ENCODE assay signal across 19 cellular contexts in genomic region chr9:7394007-7394774, GRCh38.
DNase-seq lines count a peak whose midpoint lies in the region; ATAC-seq and TF ChIP-seq lines count a peak whose summit lies in the region.
"Had no signal": no experiment of that assay in that cellular context is flagged by ENCODE, and none has a peak within 500 bp of the region (broad histone marks: within the 10 kb centered on the region; RNA-seq: fewer than 3 reads in every experiment).

No MANE protein-coding gene starts in this region.

- no peaks in the 10 kb centered on the region for H3K9me3 ChIP-seq in iPS-15b (ENCODE audit: control insufficient read depth, insufficient read depth, low read length)
- no peaks in the 10 kb centered on the region for H3K9me3 ChIP-seq in smooth muscle cell (replicated peaks; ENCODE audit: low read depth)
- H3K9me3 ChIP-seq: BE2C, gastrocnemius medialis had no signal

- no peak overlapping the region for H3K27ac Mint-ChIP-seq in WTC11
- no peak overlapping the region for H3K27ac Mint-ChIP-seq in activated CD4-positive, alpha-beta memory T cell treated with anti-CD3 and anti-CD28 coated beads for 36 hours
- H3K27ac Mint-ChIP-seq in glutamatergic neuron (ENCODE audit: unreplicated experiment) = no peak overlapping the region
- H3K27ac Mint-ChIP-seq in stimulated activated effector memory CD8-positive, alpha-beta T cell treated with anti-CD3 and anti-CD28 coated beads, Interleukin-12 subunit alpha, Interleukin-12 subunit beta, amount 100 ng/mL, for 72 hours = no peak overlapping the region
- H3K27ac Mint-ChIP-seq: activated CD8-positive, alpha-beta memory T cell treated with anti-CD3 and anti-CD28 coated beads, Interleukin-2, amount 10 ng/mL, durations not matched to agents 7 days and 5 days; immature natural killer cell; stimulated activated naive CD8-positive, alpha-beta T cell treated with anti-CD3 and anti-CD28 coated beads, Interleukin-15, amount 100 ng/mL, for 72 hours had no signal

- no peaks in the 10 kb centered on the region for H3F3A ChIP-seq in smooth muscle cell (ENCODE audit: low read depth)

- H3K4me1 Mint-ChIP-seq in WTC11 = peaks cover 7% of the 10 kb centered on the region
- H3K4me1 Mint-ChIP-seq in activated CD4-positive, alpha-beta memory T cell treated with anti-CD3 and anti-CD28 coated beads for 36 hours (ENCODE audit: low read depth) = no peaks in the 10 kb centered on the region
- H3K4me1 Mint-ChIP-seq in glutamatergic neuron (ENCODE audit: low read depth, unreplicated experiment) = peaks cover 6% of the 10 kb centered on the region
- H3K4me1 Mint-ChIP-seq in stimulated activated effector memory CD8-positive, alpha-beta T cell treated with anti-CD3 and anti-CD28 coated beads, Interleukin-12 subunit alpha, Interleukin-12 subunit beta, amount 100 ng/mL, for 72 hours = no peaks in the 10 kb centered on the region
- H3K4me1 Mint-ChIP-seq: activated CD8-positive, alpha-beta memory T cell treated with anti-CD3 and anti-CD28 coated beads, Interleukin-2, amount 10 ng/mL, durations not matched to agents 7 days and 5 days; immature natural killer cell; stimulated activated naive CD8-positive, alpha-beta T cell treated with anti-CD3 and anti-CD28 coated beads, Interleukin-15, amount 100 ng/mL, for 72 hours had no signal

- POLR2A ChIA-PET in WTC11 (lab: Charles Lee) = interaction anchor here (0.6 kb wide), 1 partner anchor 748 kb away, joined by 4 read pairs; no protein-coding TSS in a partner anchor
- POLR2A ChIA-PET in activated CD4-positive, alpha-beta memory T cell treated with anti-CD3 and anti-CD28 coated beads for 36 hours (lab: Charles Lee) = no interaction called here

- H3K4me2 ChIP-seq in smooth muscle cell = no peak overlapping the region

- H3K9me3 Mint-ChIP-seq in WTC11 (no peaks in the 10 kb centered on the region), glutamatergic neuron (ENCODE audit: unreplicated experiment) (no peaks in the 10 kb centered on the region)
- H3K9me3 Mint-ChIP-seq in activated CD4-positive, alpha-beta memory T cell treated with anti-CD3 and anti-CD28 coated beads for 36 hours = no peaks in the 10 kb centered on the region
- no peaks in the 10 kb centered on the region for H3K9me3 Mint-ChIP-seq in stimulated activated effector memory CD8-positive, alpha-beta T cell treated with anti-CD3 and anti-CD28 coated beads, Interleukin-12 subunit alpha, Interleukin-12 subunit beta, amount 100 ng/mL, for 72 hours
- H3K9me3 Mint-ChIP-seq: immature natural killer cell; stimulated activated naive CD8-positive, alpha-beta T cell treated with anti-CD3 and anti-CD28 coated beads, Interleukin-15, amount 100 ng/mL, for 72 hours had no signal

- H3K9ac ChIP-seq in iPS-15b (ENCODE audit: low read depth, low read length) (peak overlapping the region; percentile 16), smooth muscle cell (ENCODE audit: low read depth) (no peak overlapping the region)

- CTCF ChIA-PET in WTC11 (lab: Charles Lee) = interaction anchor here (0.6 to 2.2 kb wide), 9 partner anchors 8 to 469 kb away, joined by 3 to 22 read pairs (median 3); no protein-coding TSS in a partner anchor
- CTCF ChIA-PET in activated CD4-positive, alpha-beta memory T cell treated with anti-CD3 and anti-CD28 coated beads for 36 hours (lab: Charles Lee) = no interaction called here

- no peak overlapping the region for H2AFZ ChIP-seq in smooth muscle cell (ENCODE audit: low read depth)

- H3K4me3 Mint-ChIP-seq in WTC11 (no peak overlapping the region), glutamatergic neuron (ENCODE audit: unreplicated experiment) (no peak overlapping the region)
- no peak overlapping the region for H3K4me3 Mint-ChIP-seq in activated CD4-positive, alpha-beta memory T cell treated with anti-CD3 and anti-CD28 coated beads for 36 hours
- H3K4me3 Mint-ChIP-seq in stimulated activated effector memory CD8-positive, alpha-beta T cell treated with anti-CD3 and anti-CD28 coated beads, Interleukin-12 subunit alpha, Interleukin-12 subunit beta, amount 100 ng/mL, for 72 hours = no peak overlapping the region
- H3K4me3 Mint-ChIP-seq: activated CD8-positive, alpha-beta memory T cell treated with anti-CD3 and anti-CD28 coated beads, Interleukin-2, amount 10 ng/mL, durations not matched to agents 7 days and 5 days; immature natural killer cell; stimulated activated naive CD8-positive, alpha-beta T cell treated with anti-CD3 and anti-CD28 coated beads, Interleukin-15, amount 100 ng/mL, for 72 hours had no signal

- H3K27ac ChIP-seq in smooth muscle cell (ENCODE audit: low read depth) = no peak overlapping the region
- H3K27ac ChIP-seq: cardiac muscle cell, gastrocnemius medialis had no signal

- H3K4me1 ChIP-seq in iPS-15b (ENCODE audit: control insufficient read depth, insufficient read depth, low read length) (no peaks in the 10 kb centered on the region), smooth muscle cell (ENCODE audit: low read depth) (no peaks in the 10 kb centered on the region)
- H3K4me1 ChIP-seq: BE2C, gastrocnemius medialis had no signal

- WGBS in smooth muscle cell (ENCODE audit: low lambda C conversion rate) = 61% methylated on average over 8 of the region's 8 CpGs

- H3K36me3 ChIP-seq in iPS-15b (ENCODE audit: control insufficient read depth, insufficient read depth, low read length) = no peaks in the 10 kb centered on the region
- no peaks in the 10 kb centered on the region for H3K36me3 ChIP-seq in smooth muscle cell (ENCODE audit: low read depth)
- H3K36me3 ChIP-seq: BE2C, cardiac muscle cell, gastrocnemius medialis had no signal

- intact Hi-C loops in activated CD4-positive, alpha-beta memory T cell treated with anti-CD3 and anti-CD28 coated beads for 36 hours (cut with micrococcal nuclease) = no loop called here

- H3K27me3 ChIP-seq in iPS-15b (ENCODE audit: control insufficient read depth, insufficient read depth, low read length) = no peaks in the 10 kb centered on the region
- no peaks in the 10 kb centered on the region for H3K27me3 ChIP-seq in smooth muscle cell (ENCODE audit: low read depth)
- H3K27me3 ChIP-seq: BE2C, cardiac muscle cell, gastrocnemius medialis had no signal

- DNase-seq in NCI-H1436 (lab: John Stamatoyannopoulos, UW) = peak; percentile 64
- DNase-seq in NCI-H1436 treated with DMSO at 0.1 percent for 48 hours (lab: John Stamatoyannopoulos, UW) = no peak
- DNase-seq in WTC11 (ENCODE audit: low spot score) = peak; percentile 18
- no peak for DNase-seq in smooth muscle cell (lab: John Stamatoyannopoulos, UW; ENCODE audit: unreplicated experiment)
- no peak for DNase-seq in activated CD4-positive, alpha-beta memory T cell treated with anti-CD3 and anti-CD28 coated beads for 36 hours
- DNase-seq in glutamatergic neuron = no peak
- DNase-seq in stimulated activated effector memory CD8-positive, alpha-beta T cell treated with anti-CD3 and anti-CD28 coated beads, Interleukin-12 subunit alpha, Interleukin-12 subunit beta, amount 100 ng/mL, for 72 hours (ENCODE audit: low spot score in 2 of 2) = no peak
- DNase-seq: activated CD4-positive, alpha-beta T cell treated with anti-CD3 and anti-CD28 coated beads for 4 hours; activated CD8-positive, alpha-beta memory T cell treated with anti-CD3 and anti-CD28 coated beads, Interleukin-2, amount 10 ng/mL, durations not matched to agents 7 days and 5 days; BE2C; dermis blood vessel endothelial cell; erythroblast; gastrocnemius medialis; immature natural killer cell; IMR-90; NCI-H446 treated with DMSO at 0.1 percent for 48 hours; stimulated activated naive CD8-positive, alpha-beta T cell treated with anti-CD3 and anti-CD28 coated beads, Interleukin-15, amount 100 ng/mL, for 72 hours had no signal

- H3K4me3 ChIP-seq in iPS-15b (ENCODE audit: low read depth, low read length) (no peak overlapping the region), smooth muscle cell (no peak overlapping the region)
- H3K4me3 ChIP-seq: cardiac muscle cell, gastrocnemius medialis had no signal

- ATAC-seq in WTC11 = peak; percentile 98
- ATAC-seq in stimulated activated effector memory CD8-positive, alpha-beta T cell treated with anti-CD3 and anti-CD28 coated beads, Interleukin-12 subunit alpha, Interleukin-12 subunit beta, amount 100 ng/mL, for 72 hours = no peak
- ATAC-seq: activated CD8-positive, alpha-beta memory T cell treated with anti-CD3 and anti-CD28 coated beads, Interleukin-2, amount 10 ng/mL, durations not matched to agents 7 days and 5 days; gastrocnemius medialis; stimulated activated naive CD8-positive, alpha-beta T cell treated with anti-CD3 and anti-CD28 coated beads, Interleukin-15, amount 100 ng/mL, for 72 hours had no signal

- H3K27me3 Mint-ChIP-seq in WTC11 (ENCODE audit: low read depth) = no peaks in the 10 kb centered on the region
- peaks cover 4% of the 10 kb centered on the region for H3K27me3 Mint-ChIP-seq in activated CD4-positive, alpha-beta memory T cell treated with anti-CD3 and anti-CD28 coated beads for 36 hours
- no peaks in the 10 kb centered on the region for H3K27me3 Mint-ChIP-seq in glutamatergic neuron (ENCODE audit: unreplicated experiment)

- H3K36me3 Mint-ChIP-seq in WTC11 (no peaks in the 10 kb centered on the region), glutamatergic neuron (ENCODE audit: unreplicated experiment) (no peaks in the 10 kb centered on the region)
- H3K36me3 Mint-ChIP-seq in activated CD4-positive, alpha-beta memory T cell treated with anti-CD3 and anti-CD28 coated beads for 36 hours = no peaks in the 10 kb centered on the region
- H3K36me3 Mint-ChIP-seq in stimulated activated effector memory CD8-positive, alpha-beta T cell treated with anti-CD3 and anti-CD28 coated beads, Interleukin-12 subunit alpha, Interleukin-12 subunit beta, amount 100 ng/mL, for 72 hours = no peaks in the 10 kb centered on the region
- H3K36me3 Mint-ChIP-seq: activated CD8-positive, alpha-beta memory T cell treated with anti-CD3 and anti-CD28 coated beads, Interleukin-2, amount 10 ng/mL, durations not matched to agents 7 days and 5 days; immature natural killer cell had no signal

- no peaks in the 10 kb centered on the region for H3K79me2 ChIP-seq in smooth muscle cell (ENCODE audit: low read depth)

- H4K20me1 ChIP-seq in smooth muscle cell (ENCODE audit: low read depth) = no peaks in the 10 kb centered on the region

- TF ChIP-seq CTCF in WTC11 (IDR thresholded peaks at IDR 0.05) = no peak
- TF ChIP-seq CTCF in smooth muscle cell (IDR thresholded peaks at IDR 0.05; ENCODE audit: borderline replicate concordance, insufficient read depth, poor library complexity, severe bottlenecking) = peak; percentile 6
- TF ChIP-seq CTCF in glutamatergic neuron (IDR thresholded peaks at IDR 0.05; ENCODE audit: partially characterized antibody, unreplicated experiment) = no peak

Comparison
In these comparisons a context has a peak if more than half of its experiments do, and no peak if none do; other contexts are left out.
1. DNase-seq: peak in NCI-H1436 (single experiment) and WTC11 (single experiment); none in NCI-H1436 treated with DMSO at 0.1 percent for 48 hours (single experiment), smooth muscle cell (single experiment), activated CD4-positive, alpha-beta memory T cell treated with anti-CD3 and anti-CD28 coated beads for 36 hours (single experiment), glutamatergic neuron (single experiment) and stimulated activated effector memory CD8-positive, alpha-beta T cell treated with anti-CD3 and anti-CD28 coated beads, Interleukin-12 subunit alpha, Interleukin-12 subunit beta, amount 100 ng/mL, for 72 hours (0 of 2).